ENCODE assay signal across 8 cellular contexts in genomic region chr14:50875359-50876090, GRCh38. TPM values are rescaled to one million over a fixed set of nuclear protein-coding genes. Genes with fewer than 3 reads are reported as not detected.
A peak's percentile ranks its signal among the peaks of the same experiment; 100 is the strongest.
DNase-seq lines count a peak whose midpoint lies in the region; ATAC-seq lines count a peak whose summit lies in the region.

No MANE protein-coding gene starts in this region.

- peak; percentile 88 for ATAC-seq in GM21367 (IDR thresholded peaks at IDR 0.05; ENCODE audit: unreplicated experiment)

- DNase-seq in AG20443 (ENCODE audit: low spot score) (peak; percentile 52), HT1080 (ENCODE audit: low read depth) (peak; percentile 28), NCI-H2107 (lab: John Stamatoyannopoulos, UW) (no peak), mucosa of gallbladder (ENCODE audit: low spot score) (no peak), NCI-H1417 treated with DMSO at 0.1 percent for 48 hours (lab: John Stamatoyannopoulos, UW) (no peak)
- peak; percentile 78 to 79 for DNase-seq in activated T-cell treated with anti-CD3 and anti-CD28 coated beads, Interleukin-2, amount 50 U/mL, for 48 hours
- DNase-seq in stimulated activated CD4-positive, alpha-beta T cell treated with anti-CD3 and anti-CD28 coated beads, Interleukin-12 subunit alpha, Interleukin-12 subunit beta, amount 100 ng/mL, for 4 hours = peak; percentile 28

RNA-seq across cellular contexts. Expression of gene ABHD12B, which starts 3.7 kb away (rescaled TPM):
- not detected in 2 replicates for total RNA-seq in HT1080 (2014; rRNA removed; shearing (Covaris generic))
- polyA plus RNA-seq in HT1080 (2015; cell fraction: cytosol; rRNA removed) = not detected in 2 replicates
- polyA plus RNA-seq in HT1080 (2015; cell fraction: nucleus; rRNA removed) = not detected in 2 replicates
- 1.0 TPM for total RNA-seq in mucosa of gallbladder

RNA-seq across cellular contexts. Expression of gene NIN, which starts 44.6 kb away (rescaled TPM):
- 31.5 and 31.7 TPM in 2 replicates for total RNA-seq in HT1080 (2014; rRNA removed; shearing (Covaris generic))
- 14.7 and 20.5 TPM in 2 replicates for polyA plus RNA-seq in HT1080 (2015; cell fraction: cytosol; rRNA removed)
- polyA plus RNA-seq in HT1080 (2015; cell fraction: nucleus; rRNA removed) = 20.1 and 21.1 TPM in 2 replicates
- total RNA-seq in mucosa of gallbladder = 28.3 TPM

Comparison
In these comparisons a context has a peak if more than half of its experiments do, and no peak if none do; other contexts are left out.
1. DNase-seq: peak in AG20443 (single experiment), HT1080 (single experiment), activated T-cell treated with anti-CD3 and anti-CD28 coated beads, Interleukin-2, amount 50 U/mL, for 48 hours (2 of 2) and stimulated activated CD4-positive, alpha-beta T cell treated with anti-CD3 and anti-CD28 coated beads, Interleukin-12 subunit alpha, Interleukin-12 subunit beta, amount 100 ng/mL, for 4 hours (single experiment); none in NCI-H2107 (single experiment), mucosa of gallbladder (single experiment) and NCI-H1417 treated with DMSO at 0.1 percent for 48 hours (single experiment).